Comparison of ENCODE assay signal across 7 cellular contexts in the genomic region with DNA sequence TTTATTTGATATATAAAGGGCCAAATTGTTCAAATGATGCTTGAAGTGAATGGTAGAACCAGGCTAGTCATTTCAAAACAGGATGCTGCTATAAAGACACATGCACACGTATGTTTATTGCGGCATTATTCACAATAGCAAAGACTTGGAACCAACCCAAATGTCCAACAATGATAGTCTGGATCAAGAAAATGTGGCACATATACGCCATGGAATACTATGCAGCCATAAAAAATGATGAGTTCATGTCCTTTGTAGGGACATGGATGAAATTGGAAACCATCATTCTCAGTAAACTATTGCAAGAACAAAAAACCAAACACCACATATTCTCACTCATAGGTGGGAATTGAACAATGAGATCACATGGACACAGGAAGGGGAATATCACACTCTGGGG.
DNase-seq lines count a peak whose midpoint lies in the region; ATAC-seq, FAIRE-seq and TF ChIP-seq lines count a peak whose summit lies in the region.
"Not testable (repeated sequence)": the region's sequence is repeated elsewhere in the genome, so short reads cannot be mapped to it uniquely, and the experiment has no call there.

No MANE protein-coding gene starts in this region.

- POLR2A ChIA-PET in HEK293 (lab: Yijun Ruan, JAX); K562 (lab: Yijun Ruan, JAX): not testable (repeated sequence)

- H3K27me3 Mint-ChIP-seq in T-helper 17 cell; activated CD8-positive, alpha-beta memory T cell treated with anti-CD3 and anti-CD28 coated beads, Interleukin-2, amount 10 ng/mL, durations not matched to agents 7 days and 5 days; activated T-helper 1 cell treated with anti-CD3 and anti-CD28 coated beads, Interleukin-12 subunit alpha, Interleukin-12 subunit beta, Interleukin-2, Interleukin-4 antibody, amounts not matched to agents 30 ng/mL and 10 ng/mL and 1 ng/mL, durations not matched to agents 14 hours and 24 hours and 36 hours (ENCODE audit: insufficient read depth); activated naive CD4-positive, alpha-beta T cell treated with anti-CD3 and anti-CD28 coated beads, Interleukin-2, amount 10 ng/mL, durations not matched to agents 7 days and 5 days: not testable (repeated sequence)

- not testable (repeated sequence) for BruUV-seq in K562 (replicated peaks; lab: Mats Ljungman, UMichigan)

- intact Hi-C loops in activated T-helper 1 cell treated with anti-CD3 and anti-CD28 coated beads, Interleukin-12 subunit alpha, Interleukin-12 subunit beta, Interleukin-2, Interleukin-4 antibody, amounts not matched to agents 30 ng/mL and 10 ng/mL and 1 ng/mL, durations not matched to agents 14 hours and 24 hours and 36 hours (cut with micrococcal nuclease) = loop anchor here (1.0 to 2.0 kb wide), 8 partner anchors 21 to 1263 kb away; no protein-coding TSS in a partner anchor
- intact Hi-C loops in K562 (cut with micrococcal nuclease); psoas muscle (cut with DNase I): not testable (repeated sequence)

- H3K36me3 Mint-ChIP-seq in T-helper 17 cell (ENCODE audit: low read depth); activated T-helper 1 cell treated with anti-CD3 and anti-CD28 coated beads, Interleukin-12 subunit alpha, Interleukin-12 subunit beta, Interleukin-2, Interleukin-4 antibody, amounts not matched to agents 30 ng/mL and 10 ng/mL and 1 ng/mL, durations not matched to agents 14 hours and 24 hours and 36 hours (ENCODE audit: low read depth): not testable (repeated sequence)
- peaks cover 13% of the 10 kb centered on the region for H3K36me3 Mint-ChIP-seq in activated CD8-positive, alpha-beta memory T cell treated with anti-CD3 and anti-CD28 coated beads, Interleukin-2, amount 10 ng/mL, durations not matched to agents 7 days and 5 days
- peaks cover 19% of the 10 kb centered on the region for H3K36me3 Mint-ChIP-seq in activated naive CD4-positive, alpha-beta T cell treated with anti-CD3 and anti-CD28 coated beads, Interleukin-2, amount 10 ng/mL, durations not matched to agents 7 days and 5 days

- TF ChIP-seq POLR2A in K562 (conservative IDR thresholded peaks at IDR 0.05) = not testable (repeated sequence)

- H3K4me1 ChIP-seq in HEK293 (ENCODE audit: control insufficient read depth, insufficient read depth, low read length); K562 (replicated peaks in 1 of 2; ENCODE audit: control insufficient read depth in 2 of 2, insufficient read depth in 2 of 2, low read length in 2 of 2): not testable (repeated sequence)
- H3K4me1 ChIP-seq in psoas muscle = peaks cover 43% of the 10 kb centered on the region

- not testable (repeated sequence) for TF ChIP-seq RAD21 in K562 (CRISPR knock-in tag; conservative IDR thresholded peaks at IDR 0.05 in 1 of 2, IDR thresholded peaks at IDR 0.05 in 1 of 2)

- WGBS in K562 (ENCODE audit: insufficient coverage, low coverage, missing lambda C conversion rate) = 73% methylated on average over 3 of the region's 3 CpGs
- 83 to 93% (median 88%) methylated on average over 3 of the region's 3 CpGs for WGBS in psoas muscle, 3 donors

- not testable (repeated sequence) for H3K9me3 ChIP-seq in HEK293 (ENCODE audit: control insufficient read depth, insufficient read depth, low read depth, low read length); T-helper 17 cell (ENCODE audit: control insufficient read depth, low read length, poor library complexity, severe bottlenecking); K562 (replicated peaks; ENCODE audit: control insufficient read depth, insufficient read depth, low read depth, low read length); psoas muscle

- peaks cover 37% of the 10 kb centered on the region for H3K4me1 Mint-ChIP-seq in T-helper 17 cell
- peaks cover 53% of the 10 kb centered on the region for H3K4me1 Mint-ChIP-seq in activated CD8-positive, alpha-beta memory T cell treated with anti-CD3 and anti-CD28 coated beads, Interleukin-2, amount 10 ng/mL, durations not matched to agents 7 days and 5 days
- H3K4me1 Mint-ChIP-seq in activated T-helper 1 cell treated with anti-CD3 and anti-CD28 coated beads, Interleukin-12 subunit alpha, Interleukin-12 subunit beta, Interleukin-2, Interleukin-4 antibody, amounts not matched to agents 30 ng/mL and 10 ng/mL and 1 ng/mL, durations not matched to agents 14 hours and 24 hours and 36 hours (ENCODE audit: low read depth) = peaks cover 66% of the 10 kb centered on the region
- H3K4me1 Mint-ChIP-seq in activated naive CD4-positive, alpha-beta T cell treated with anti-CD3 and anti-CD28 coated beads, Interleukin-2, amount 10 ng/mL, durations not matched to agents 7 days and 5 days = peaks cover 41% of the 10 kb centered on the region

- FAIRE-seq in K562 (lab: Jason Lieb, UNC) = not testable (repeated sequence)

- H3K27ac ChIP-seq in HEK293 (ENCODE audit: extremely low read depth, low read depth, low read length); K562 (ENCODE audit: extremely low read depth, low read depth, low read length): not testable (repeated sequence)
- H3K27ac ChIP-seq in psoas muscle = peak overlapping the region; percentile 90

- H3K79me2 ChIP-seq in K562 (ENCODE audit: control insufficient read depth, insufficient read depth, low read length) = not testable (repeated sequence)

- H3K4me3 ChIP-seq in HEK293 (ENCODE audit: low read depth, low read length); K562; psoas muscle: not testable (repeated sequence)

- CTCF ChIA-PET in HEK293 (lab: Yijun Ruan, JAX); activated CD8-positive, alpha-beta memory T cell treated with anti-CD3 and anti-CD28 coated beads, Interleukin-2, amount 10 ng/mL, durations not matched to agents 7 days and 5 days (lab: Charles Lee); K562 (lab: Yijun Ruan, JAX; ENCODE audit: low intra/inter-chr PET ratio): not testable (repeated sequence)
- CTCF ChIA-PET in activated naive CD4-positive, alpha-beta T cell treated with anti-CD3 and anti-CD28 coated beads, Interleukin-2, amount 10 ng/mL, durations not matched to agents 7 days and 5 days (lab: Charles Lee) = interaction anchor here (0.7 kb wide), 1 partner anchor 104 kb away, joined by 3 read pairs; no protein-coding TSS in a partner anchor

- TF ChIP-seq EP300 in K562 (IDR thresholded peaks at IDR 0.05; ENCODE audit: low read length) = not testable (repeated sequence)

- H3K4me3 Mint-ChIP-seq in T-helper 17 cell; activated CD8-positive, alpha-beta memory T cell treated with anti-CD3 and anti-CD28 coated beads, Interleukin-2, amount 10 ng/mL, durations not matched to agents 7 days and 5 days; activated T-helper 1 cell treated with anti-CD3 and anti-CD28 coated beads, Interleukin-12 subunit alpha, Interleukin-12 subunit beta, Interleukin-2, Interleukin-4 antibody, amounts not matched to agents 30 ng/mL and 10 ng/mL and 1 ng/mL, durations not matched to agents 14 hours and 24 hours and 36 hours; activated naive CD4-positive, alpha-beta T cell treated with anti-CD3 and anti-CD28 coated beads, Interleukin-2, amount 10 ng/mL, durations not matched to agents 7 days and 5 days: not testable (repeated sequence)

- not testable (repeated sequence) for H4K20me1 ChIP-seq in K562 (replicated peaks; ENCODE audit: control insufficient read depth, insufficient read depth, low read length)

- ATAC-seq in T-helper 17 cell; activated CD8-positive, alpha-beta memory T cell treated with anti-CD3 and anti-CD28 coated beads, Interleukin-2, amount 10 ng/mL, durations not matched to agents 7 days and 5 days; K562; psoas muscle: not testable (repeated sequence)

- H3K9me1 ChIP-seq in K562 (ENCODE audit: control insufficient read depth, insufficient read depth, low read length) = not testable (repeated sequence)

- not testable (repeated sequence) for H2AFZ ChIP-seq in K562 (ENCODE audit: low read depth, low read length)

- not testable (repeated sequence) for DNase-seq in T-helper 17 cell; activated CD8-positive, alpha-beta memory T cell treated with anti-CD3 and anti-CD28 coated beads, Interleukin-2, amount 10 ng/mL, durations not matched to agents 7 days and 5 days; activated T-helper 1 cell treated with anti-CD3 and anti-CD28 coated beads, Interleukin-12 subunit alpha, Interleukin-12 subunit beta, Interleukin-2, Interleukin-4 antibody, amounts not matched to agents 30 ng/mL and 10 ng/mL and 1 ng/mL, durations not matched to agents 14 hours and 24 hours and 36 hours (ENCODE audit: low spot score); activated naive CD4-positive, alpha-beta T cell treated with anti-CD3 and anti-CD28 coated beads, Interleukin-2, amount 10 ng/mL, durations not matched to agents 7 days and 5 days; K562 (ENCODE audit: extremely low read depth in 1 of 4, low spot score in 3 of 4); psoas muscle

- not testable (repeated sequence) for H3K36me3 ChIP-seq in HEK293 (ENCODE audit: control insufficient read depth in 2 of 2, insufficient read depth in 1 of 2, low read length in 2 of 2); K562 (ENCODE audit: control insufficient read depth, insufficient read depth, low read length); psoas muscle (ENCODE audit: insufficient read depth in 1 of 2, low read depth in 1 of 2)

- H3K27ac Mint-ChIP-seq in T-helper 17 cell = peak overlapping the region; percentile 82
- peak overlapping the region; percentile 69 for H3K27ac Mint-ChIP-seq in activated CD8-positive, alpha-beta memory T cell treated with anti-CD3 and anti-CD28 coated beads, Interleukin-2, amount 10 ng/mL, durations not matched to agents 7 days and 5 days
- peak overlapping the region; percentile 11 for H3K27ac Mint-ChIP-seq in activated T-helper 1 cell treated with anti-CD3 and anti-CD28 coated beads, Interleukin-12 subunit alpha, Interleukin-12 subunit beta, Interleukin-2, Interleukin-4 antibody, amounts not matched to agents 30 ng/mL and 10 ng/mL and 1 ng/mL, durations not matched to agents 14 hours and 24 hours and 36 hours
- H3K27ac Mint-ChIP-seq in activated naive CD4-positive, alpha-beta T cell treated with anti-CD3 and anti-CD28 coated beads, Interleukin-2, amount 10 ng/mL, durations not matched to agents 7 days and 5 days = peak overlapping the region; percentile 84

- H3K4me2 ChIP-seq in K562 (ENCODE audit: insufficient read depth, low read length) = not testable (repeated sequence)

- not testable (repeated sequence) for H3K27me3 ChIP-seq in K562 (ENCODE audit: control insufficient read depth in 2 of 2, insufficient read depth in 2 of 2, low read length in 2 of 2); psoas muscle (ENCODE audit: insufficient read depth in 3 of 3, low read length in 2 of 3)

- not testable (repeated sequence) for TF ChIP-seq CTCF in HEK293 (tag by site-specific recombination; IDR thresholded peaks at IDR 0.05); K562 (IDR thresholded peaks at IDR 0.05 in 2 of 3, conservative IDR thresholded peaks at IDR 0.05 in 1 of 3; ENCODE audit: insufficient read depth in 2 of 3, low read depth in 1 of 3, low read length in 3 of 3); psoas muscle (IDR thresholded peaks at IDR 0.05)

- not testable (repeated sequence) for H3K9me3 Mint-ChIP-seq in activated CD8-positive, alpha-beta memory T cell treated with anti-CD3 and anti-CD28 coated beads, Interleukin-2, amount 10 ng/mL, durations not matched to agents 7 days and 5 days (ENCODE audit: low read depth); activated T-helper 1 cell treated with anti-CD3 and anti-CD28 coated beads, Interleukin-12 subunit alpha, Interleukin-12 subunit beta, Interleukin-2, Interleukin-4 antibody, amounts not matched to agents 30 ng/mL and 10 ng/mL and 1 ng/mL, durations not matched to agents 14 hours and 24 hours and 36 hours; activated naive CD4-positive, alpha-beta T cell treated with anti-CD3 and anti-CD28 coated beads, Interleukin-2, amount 10 ng/mL, durations not matched to agents 7 days and 5 days

- in situ Hi-C loops in K562 (cut with MboI) = not testable (repeated sequence)

- H3K9ac ChIP-seq in K562 (ENCODE audit: insufficient read depth in 1 of 2, low read depth in 2 of 2, low read length in 2 of 2) = not testable (repeated sequence)

Comparison
In these comparisons a context has a peak if more than half of its experiments do, and no peak if none do; other contexts are left out.
1. H3K27ac Mint-ChIP-seq: peak in every context shown above with its lines; median percentile 84 in activated naive CD4-positive, alpha-beta T cell treated with anti-CD3 and anti-CD28 coated beads, Interleukin-2, amount 10 ng/mL, durations not matched to agents 7 days and 5 days; 82 in T-helper 17 cell; 69 in activated CD8-positive, alpha-beta memory T cell treated with anti-CD3 and anti-CD28 coated beads, Interleukin-2, amount 10 ng/mL, durations not matched to agents 7 days and 5 days; 11 in activated T-helper 1 cell treated with anti-CD3 and anti-CD28 coated beads, Interleukin-12 subunit alpha, Interleukin-12 subunit beta, Interleukin-2, Interleukin-4 antibody, amounts not matched to agents 30 ng/mL and 10 ng/mL and 1 ng/mL, durations not matched to agents 14 hours and 24 hours and 36 hours.